15 cellular contexts compared by ENCODE assay signal in the genomic region with DNA sequence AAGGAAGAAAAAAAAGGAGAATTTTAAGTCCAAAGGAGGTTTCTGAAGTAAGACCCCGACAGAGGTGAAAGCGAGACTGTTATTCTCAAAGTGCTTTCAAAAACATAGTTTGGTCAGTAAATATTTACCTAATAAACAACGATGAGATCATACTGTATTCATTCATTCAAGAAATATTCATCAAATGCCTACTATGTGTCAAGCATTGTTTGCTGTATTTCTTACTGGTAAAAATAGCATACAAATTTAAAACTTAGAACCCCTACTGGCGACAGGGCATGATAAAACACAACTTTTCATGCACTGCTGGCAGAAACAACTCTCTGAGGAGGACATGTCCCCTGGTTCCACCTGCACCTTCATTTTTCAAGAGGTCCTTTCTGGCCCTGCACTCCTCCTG.
DNase-seq lines count a peak whose midpoint lies in the region; ATAC-seq and TF ChIP-seq lines count a peak whose summit lies in the region.
"Had no signal": no experiment of that assay in that cellular context is flagged by ENCODE, and none has a peak within 500 bp of the region (broad histone marks: within the 10 kb centered on the region; RNA-seq: fewer than 3 reads in every experiment).

No MANE protein-coding gene starts in this region.

- in situ Hi-C loops in brain microvascular endothelial cell (cut with HindIII; ENCODE audit: low pct_ligation_motif_present, low sequenced_read_pairs) = no loop called here

- intact Hi-C loops in CD8-positive, alpha-beta T cell (cut with DNase I, micrococcal nuclease) = no loop called here
- intact Hi-C loops in left colon (cut with DNase I, micrococcal nuclease) = no loop called here

- no peak overlapping the region for H3K4me3 Mint-ChIP-seq in activated naive CD4-positive, alpha-beta T cell treated with anti-CD3 and anti-CD28 coated beads, Interleukin-2, amount 10 ng/mL, durations not matched to agents 7 days and 5 days
- H3K4me3 Mint-ChIP-seq in CD8-positive, alpha-beta T cell = no peak overlapping the region
- H3K4me3 Mint-ChIP-seq in progenitor cell of endocrine pancreas (ENCODE audit: low read depth) = no peak overlapping the region
- H3K4me3 Mint-ChIP-seq: B cell; CD4-positive, alpha-beta T cell; H9 had no signal

- peaks cover 38% of the 10 kb centered on the region for H3K36me3 Mint-ChIP-seq in activated naive CD4-positive, alpha-beta T cell treated with anti-CD3 and anti-CD28 coated beads, Interleukin-2, amount 10 ng/mL, durations not matched to agents 7 days and 5 days
- peaks cover 74% of the 10 kb centered on the region for H3K36me3 Mint-ChIP-seq in CD8-positive, alpha-beta T cell
- peaks cover 18% of the 10 kb centered on the region for H3K36me3 Mint-ChIP-seq in progenitor cell of endocrine pancreas (ENCODE audit: insufficient read depth)

- POLR2A ChIA-PET in CD8-positive, alpha-beta T cell (lab: Charles Lee) = no interaction called here

- 55% methylated on average over 4 of the region's 4 CpGs for WGBS in liver

- no peaks in the 10 kb centered on the region for H3K27me3 ChIP-seq in CD8-positive, alpha-beta T cell (ENCODE audit: insufficient read depth, low read length)
- H3K27me3 ChIP-seq in liver (ENCODE audit: control insufficient read depth in 4 of 4, insufficient read depth in 4 of 4, low read length in 3 of 4) (no peaks in the 10 kb centered on the region), brain microvascular endothelial cell (replicated peaks) (no peaks in the 10 kb centered on the region)

- peaks cover 48% of the 10 kb centered on the region for H3K36me3 ChIP-seq in CD8-positive, alpha-beta T cell (ENCODE audit: insufficient read depth, low read length)
- H3K36me3 ChIP-seq in liver (ENCODE audit: control insufficient read depth in 4 of 4, insufficient read depth in 3 of 4, low read depth in 1 of 4, low read length in 3 of 4) (peaks cover 0 to 4% (median 3%) of the 10 kb centered on the region in 4 donors), brain microvascular endothelial cell (replicated peaks) (peaks cover 6% of the 10 kb centered on the region)

- H3K27ac Mint-ChIP-seq in activated naive CD4-positive, alpha-beta T cell treated with anti-CD3 and anti-CD28 coated beads, Interleukin-2, amount 10 ng/mL, durations not matched to agents 7 days and 5 days = peak overlapping the region; percentile 14
- H3K27ac Mint-ChIP-seq in CD8-positive, alpha-beta T cell = peak overlapping the region; percentile 57
- peak overlapping the region; percentile 52 for H3K27ac Mint-ChIP-seq in progenitor cell of endocrine pancreas
- H3K27ac Mint-ChIP-seq: B cell; CD4-positive, alpha-beta T cell had no signal

- no peaks in the 10 kb centered on the region for H3K9me3 Mint-ChIP-seq in activated naive CD4-positive, alpha-beta T cell treated with anti-CD3 and anti-CD28 coated beads, Interleukin-2, amount 10 ng/mL, durations not matched to agents 7 days and 5 days
- no peaks in the 10 kb centered on the region for H3K9me3 Mint-ChIP-seq in CD8-positive, alpha-beta T cell
- H3K9me3 Mint-ChIP-seq in progenitor cell of endocrine pancreas (ENCODE audit: low read depth) = no peaks in the 10 kb centered on the region
- H3K9me3 Mint-ChIP-seq: CD4-positive, alpha-beta T cell; H9 had no signal

- H3K4me1 Mint-ChIP-seq in activated naive CD4-positive, alpha-beta T cell treated with anti-CD3 and anti-CD28 coated beads, Interleukin-2, amount 10 ng/mL, durations not matched to agents 7 days and 5 days = peaks cover 8% of the 10 kb centered on the region
- H3K4me1 Mint-ChIP-seq in CD8-positive, alpha-beta T cell (ENCODE audit: low read depth) = peaks cover 8% of the 10 kb centered on the region
- H3K4me1 Mint-ChIP-seq in progenitor cell of endocrine pancreas (ENCODE audit: low read depth) = peaks cover 12% of the 10 kb centered on the region
- H3K4me1 Mint-ChIP-seq: B cell, H9 had no signal

- H3K27me3 Mint-ChIP-seq in activated naive CD4-positive, alpha-beta T cell treated with anti-CD3 and anti-CD28 coated beads, Interleukin-2, amount 10 ng/mL, durations not matched to agents 7 days and 5 days = no peaks in the 10 kb centered on the region
- no peaks in the 10 kb centered on the region for H3K27me3 Mint-ChIP-seq in CD8-positive, alpha-beta T cell (ENCODE audit: low read depth)
- H3K27me3 Mint-ChIP-seq in progenitor cell of endocrine pancreas = no peaks in the 10 kb centered on the region
- H3K27me3 Mint-ChIP-seq: B cell; CD4-positive, alpha-beta T cell had no signal

- no peaks in the 10 kb centered on the region for H3K9me3 ChIP-seq in CD8-positive, alpha-beta T cell (ENCODE audit: low read length)
- H3K9me3 ChIP-seq in liver (ENCODE audit: control insufficient read depth in 4 of 4, low read length in 3 of 4) = no peaks in the 10 kb centered on the region

- CTCF ChIA-PET in activated naive CD4-positive, alpha-beta T cell treated with anti-CD3 and anti-CD28 coated beads, Interleukin-2, amount 10 ng/mL, durations not matched to agents 7 days and 5 days (lab: Charles Lee) = no interaction called here
- CTCF ChIA-PET in CD8-positive, alpha-beta T cell (lab: Charles Lee) = no interaction called here

- H3K4me1 ChIP-seq in CD8-positive, alpha-beta T cell (ENCODE audit: insufficient read depth, low read length) = peaks cover 6% of the 10 kb centered on the region
- peaks cover 34 to 99% (median 89%) of the 10 kb centered on the region in 4 donors for H3K4me1 ChIP-seq in liver (ENCODE audit: control insufficient read depth in 4 of 4, insufficient read depth in 4 of 4, low read length in 3 of 4)

- TF ChIP-seq RAD21 in liver (IDR thresholded peaks at IDR 0.05) = no peak

- no peak overlapping the region for H3K27ac ChIP-seq in CD8-positive, alpha-beta T cell (ENCODE audit: low read depth, low read length)
- peak overlapping the region; percentile 87 to 89 for H3K27ac ChIP-seq in liver (ENCODE audit: low read depth in 1 of 2, low read length in 2 of 2)
- H3K27ac ChIP-seq in brain microvascular endothelial cell = no peak overlapping the region

- TF ChIP-seq CTCF in CD8-positive, alpha-beta T cell (IDR thresholded peaks at IDR 0.05) = no peak
- no peak for TF ChIP-seq CTCF in liver (IDR thresholded peaks at IDR 0.05; ENCODE audit: low read depth, low read length, missing input control)
- no peak for TF ChIP-seq CTCF in progenitor cell of endocrine pancreas (IDR thresholded peaks at IDR 0.05; ENCODE audit: unreplicated experiment)
- no peak for TF ChIP-seq CTCF in brain microvascular endothelial cell (IDR thresholded peaks at IDR 0.05; ENCODE audit: low read depth, low read length, missing control alignments)

- no peak for ATAC-seq in CD8-positive, alpha-beta T cell
- ATAC-seq in left colon = no peak
- ATAC-seq: GM12878 had no signal

- no peak for DNase-seq in activated naive CD4-positive, alpha-beta T cell treated with anti-CD3 and anti-CD28 coated beads, Interleukin-2, amount 10 ng/mL, durations not matched to agents 7 days and 5 days
- DNase-seq in activated naive CD4-positive, alpha-beta T cell treated with Interleukin-2 at 50 U/mL for 16 hours = no peak
- no peak for DNase-seq in CD8-positive, alpha-beta T cell
- DNase-seq in progenitor cell of endocrine pancreas (ENCODE audit: low spot score, unreplicated experiment) (no peak), brain microvascular endothelial cell (no peak), left colon (no peak), NCI-H524 (lab: John Stamatoyannopoulos, UW) (no peak)
- DNase-seq: CD4-positive, alpha-beta T cell; DMS153; DND-41; EL; H9 had no signal

- H3K9ac ChIP-seq in liver (ENCODE audit: low read depth in 1 of 2, low read length in 2 of 2) = no peak overlapping the region

- no peak overlapping the region for H3K4me3 ChIP-seq in CD8-positive, alpha-beta T cell (ENCODE audit: low read depth, low read length)
- H3K4me3 ChIP-seq in liver (ENCODE audit: low read depth in 1 of 3, low read length in 3 of 3) (no peak overlapping the region), brain microvascular endothelial cell (ENCODE audit: low read depth, low read length) (no peak overlapping the region)
- H3K4me3 ChIP-seq: GM12878 had no signal

TF ChIP-seq in liver, 16 proteins besides CTCF, POLR2A, EP300 and RAD21:
- TF ChIP-seq, protein P1, sequence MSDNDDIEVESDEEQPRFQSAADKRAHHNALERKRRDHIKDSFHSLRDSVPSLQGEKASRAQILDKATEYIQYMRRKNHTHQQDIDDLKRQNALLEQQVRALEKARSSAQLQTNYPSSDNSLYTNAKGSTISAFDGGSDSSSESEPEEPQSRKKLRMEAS (IDR thresholded peaks at IDR 0.05) = no peak
- no peak for TF ChIP-seq FOXA2 (IDR thresholded peaks at IDR 0.05)
- TF ChIP-seq HNF4G (IDR thresholded peaks at IDR 0.05) = no peak
- no peak for TF ChIP-seq SP1 (IDR thresholded peaks at IDR 0.05)
- no peak for TF ChIP-seq EGR1 (IDR thresholded peaks at IDR 0.05; ENCODE audit: low read depth in 2 of 2)

Comparison
In these comparisons a context has a peak if more than half of its experiments do, and no peak if none do; other contexts are left out.
1. H3K27ac ChIP-seq: peak in liver (2 of 2); none in CD8-positive, alpha-beta T cell (single experiment) and brain microvascular endothelial cell (single experiment).
2. Peak in every context shown above with its lines, with median percentiles within 50 percentile points of each other: H3K27ac Mint-ChIP-seq.